In the genomic region with DNA sequence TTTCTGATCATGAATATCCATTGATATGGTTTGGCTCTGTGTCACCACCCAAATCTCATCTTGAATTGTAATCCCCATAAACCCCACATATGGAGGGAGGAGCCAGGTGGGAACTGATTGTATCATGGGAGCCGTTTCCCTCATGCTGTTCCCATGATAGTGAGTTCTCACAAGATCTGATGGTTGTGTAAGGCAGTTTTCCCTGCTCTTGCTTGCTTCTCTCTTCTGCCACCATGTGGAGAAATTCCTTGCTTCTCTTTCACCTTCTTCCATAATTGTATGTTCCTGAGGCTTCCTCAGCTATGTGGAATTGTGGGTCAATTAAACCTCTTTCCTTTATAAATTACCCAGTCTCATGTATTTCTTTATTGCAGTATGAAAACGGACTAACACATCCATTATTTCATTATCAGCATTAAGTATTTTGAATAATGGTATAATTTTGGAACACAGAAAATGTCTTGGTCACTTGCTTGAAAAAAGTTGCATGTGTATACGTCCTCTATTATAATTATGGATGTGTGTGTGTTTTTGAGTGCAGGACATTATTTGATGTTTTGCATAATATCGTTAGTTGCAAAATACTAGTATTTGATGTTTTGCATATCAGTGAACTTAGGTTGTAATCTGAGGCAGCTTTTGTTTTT, we compare ENCODE assay signal across 9 cellular contexts.
A peak's percentile ranks its signal among the peaks of the same experiment; 100 is the strongest.
DNase-seq lines count a peak whose midpoint lies in the region; ATAC-seq and TF ChIP-seq lines count a peak whose summit lies in the region.
"Had no signal": no experiment of that assay in that cellular context is flagged by ENCODE, and none has a peak within 500 bp of the region (broad histone marks: within the 10 kb centered on the region; RNA-seq: fewer than 3 reads in every experiment).

No MANE protein-coding gene starts in this region.

- no peak for TF ChIP-seq CTCF in endothelial cell (IDR thresholded peaks at IDR 0.05; ENCODE audit: unreplicated experiment)
- TF ChIP-seq CTCF in parathyroid adenoma (IDR thresholded peaks at IDR 0.05): peak; percentile 18
- TF ChIP-seq CTCF in vagina (IDR thresholded peaks at IDR 0.05): no peak

- H3K36me3 ChIP-seq in parathyroid adenoma (ENCODE audit: control insufficient read depth, insufficient read depth, low read length): no peaks in the 10 kb centered on the region
- H3K36me3 ChIP-seq in vagina: no peaks in the 10 kb centered on the region

- intact Hi-C loops in vagina (cut with DNase I): loop anchor here (10.0 kb wide), 1 partner anchor 1159 kb away; no protein-coding TSS in a partner anchor

- H3K4me3 Mint-ChIP-seq in endothelial cell (ENCODE audit: unreplicated experiment): no peak overlapping the region

- no peaks in the 10 kb centered on the region for H3K36me3 Mint-ChIP-seq in endothelial cell (ENCODE audit: low read depth, unreplicated experiment)

- TF ChIP-seq POLR2A in vagina (IDR thresholded peaks at IDR 0.05): no peak

- no peaks in the 10 kb centered on the region for H3K27me3 ChIP-seq in parathyroid adenoma (ENCODE audit: control insufficient read depth, insufficient read depth, low read length)
- no peaks in the 10 kb centered on the region for H3K27me3 ChIP-seq in vagina

- H3K4me1 Mint-ChIP-seq in endothelial cell (ENCODE audit: unreplicated experiment): no peaks in the 10 kb centered on the region

- H3K4me1 ChIP-seq in parathyroid adenoma (no peaks in the 10 kb centered on the region), vagina (no peaks in the 10 kb centered on the region)

- peak overlapping the region; percentile 44 for H3K4me2 ChIP-seq in parathyroid adenoma (ENCODE audit: low read length)

- no peaks in the 10 kb centered on the region for H3K9me3 ChIP-seq in parathyroid adenoma (ENCODE audit: control insufficient read depth, low read length)
- no peaks in the 10 kb centered on the region for H3K9me3 ChIP-seq in vagina

- peak; percentile 19 for DNase-seq in DMS 273 (lab: John Stamatoyannopoulos, UW; ENCODE audit: unreplicated experiment)
- DNase-seq in DMS 273 treated with DMSO at 0.1 percent for 48 hours (lab: John Stamatoyannopoulos, UW): no peak
- peak; percentile 95 for DNase-seq in NCI-H526 treated with DMSO at 0.1 percent for 48 hours (lab: John Stamatoyannopoulos, UW)
- peak; percentile 17 for DNase-seq in endothelial cell (ENCODE audit: low spot score)
- DNase-seq in vagina (ENCODE audit: extremely low spot score in 2 of 2): no peak
- DNase-seq in AG08395 (ENCODE audit: low spot score): no peak

- no peak overlapping the region for H3K9ac ChIP-seq in parathyroid adenoma

- no peak overlapping the region for H3K27ac Mint-ChIP-seq in endothelial cell (ENCODE audit: unreplicated experiment)

- H3K4me3 ChIP-seq in parathyroid adenoma (ENCODE audit: low read depth, low read length) (no peak overlapping the region), vagina (no peak overlapping the region)
- H3K4me3 ChIP-seq: lung had no signal

- H3K27me3 Mint-ChIP-seq in endothelial cell (ENCODE audit: unreplicated experiment): no peaks in the 10 kb centered on the region

- no peak for ATAC-seq in HG03520 (IDR thresholded peaks at IDR 0.05; ENCODE audit: unreplicated experiment)

- H3K9me3 Mint-ChIP-seq in endothelial cell (ENCODE audit: unreplicated experiment): no peaks in the 10 kb centered on the region

- H2AFZ ChIP-seq in parathyroid adenoma: no peak overlapping the region

- H3K79me2 ChIP-seq in parathyroid adenoma: no peaks in the 10 kb centered on the region

- H3K27ac ChIP-seq in parathyroid adenoma (no peak overlapping the region), vagina (no peak overlapping the region)

Comparison
In these comparisons a context has a peak if more than half of its experiments do, and no peak if none do; other contexts are left out.
1. DNase-seq: peak in DMS 273 (single experiment), NCI-H526 treated with DMSO at 0.1 percent for 48 hours (single experiment) and endothelial cell (single experiment); none in DMS 273 treated with DMSO at 0.1 percent for 48 hours (single experiment), vagina (0 of 2) and AG08395 (single experiment).